23 cellular contexts compared by ENCODE assay signal in genomic region chr4:74897390-74897789, GRCh38. TPM values are rescaled to one million over a fixed set of nuclear protein-coding genes. Genes with fewer than 3 reads are reported as not detected.
"Had no signal": no experiment of that assay in that cellular context is flagged by ENCODE, and none has a peak within 500 bp of the region (broad histone marks: within the 10 kb centered on the region; RNA-seq: fewer than 3 reads in every experiment).

No MANE protein-coding gene starts in this region.

- H3K79me2 ChIP-seq: parathyroid adenoma had no signal

- H3K4me1 ChIP-seq: breast epithelium, heart left ventricle, neural progenitor cell, parathyroid adenoma, right lobe of liver, tibial artery, upper lobe of right lung had no signal

- H3K27ac ChIP-seq: breast epithelium, heart left ventricle, neural progenitor cell, parathyroid adenoma, right lobe of liver, tibial artery, upper lobe of right lung, VCaP had no signal

- H2AFZ ChIP-seq: neural progenitor cell, parathyroid adenoma had no signal

- H3K27me3 ChIP-seq: breast epithelium, heart left ventricle, neural progenitor cell, right lobe of liver, tibial artery, upper lobe of right lung had no signal

- ATAC-seq: activated naive CD4-positive, alpha-beta T cell treated with anti-CD3 and anti-CD28 coated beads, Interleukin-2, amount 50 U/mL, for 72 hours; activated T-cell treated with anti-CD3 and anti-CD28 coated beads, Interleukin-2, amount 50 U/mL, for 72 hours; heart left ventricle; natural killer cell; right lobe of liver; upper lobe of right lung had no signal

- DNase-seq: activated CD4-positive, alpha-beta T cell treated with anti-CD3 and anti-CD28 coated beads for 4 hours; activated CD4-positive, alpha-beta T cell treated with anti-CD3 and anti-CD28 coated beads, Interleukin-2, amount 50 U/mL, for 4 hours; activated naive CD4-positive, alpha-beta T cell; activated T-cell treated with anti-CD3 and anti-CD28 coated beads for 4 hours; activated T-cell treated with anti-CD3 and anti-CD28 coated beads, Interleukin-2, amount 50 U/mL, for 72 hours; dermis blood vessel endothelial cell; effector CD8-positive, alpha-beta T cell; erythroblast; heart left ventricle; immature natural killer cell; mesenchymal stem cell; natural killer cell; occipital lobe; right lobe of liver; stimulated activated CD4-positive, alpha-beta T cell treated with anti-CD3 and anti-CD28 coated beads, Interleukin-2, amount 100 ng/mL, for 48 hours; T-helper 9 cell; tibial artery; upper lobe of right lung had no signal

- H3K4me2 ChIP-seq: neural progenitor cell had no signal

- H3K9ac ChIP-seq: neural progenitor cell, parathyroid adenoma had no signal

- H3K4me3 ChIP-seq: breast epithelium, heart left ventricle, neural progenitor cell, right lobe of liver, tibial artery, upper lobe of right lung had no signal

- H3K9me3 ChIP-seq: breast epithelium, heart left ventricle, right lobe of liver, tibial artery, upper lobe of right lung had no signal

- H3K36me3 ChIP-seq: breast epithelium, heart left ventricle, neural progenitor cell, right lobe of liver, tibial artery, upper lobe of right lung had no signal

RNA-seq across cellular contexts. Expression of gene PARM1, which starts 35.5 kb away (rescaled TPM):
- total RNA-seq: activated naive CD4-positive, alpha-beta T cell treated with anti-CD3 and anti-CD28 coated beads, Interleukin-2, amount 50 U/mL, for 72 hours had no signal
